ENCODE assay signal across 8 cellular contexts in the genomic region with DNA sequence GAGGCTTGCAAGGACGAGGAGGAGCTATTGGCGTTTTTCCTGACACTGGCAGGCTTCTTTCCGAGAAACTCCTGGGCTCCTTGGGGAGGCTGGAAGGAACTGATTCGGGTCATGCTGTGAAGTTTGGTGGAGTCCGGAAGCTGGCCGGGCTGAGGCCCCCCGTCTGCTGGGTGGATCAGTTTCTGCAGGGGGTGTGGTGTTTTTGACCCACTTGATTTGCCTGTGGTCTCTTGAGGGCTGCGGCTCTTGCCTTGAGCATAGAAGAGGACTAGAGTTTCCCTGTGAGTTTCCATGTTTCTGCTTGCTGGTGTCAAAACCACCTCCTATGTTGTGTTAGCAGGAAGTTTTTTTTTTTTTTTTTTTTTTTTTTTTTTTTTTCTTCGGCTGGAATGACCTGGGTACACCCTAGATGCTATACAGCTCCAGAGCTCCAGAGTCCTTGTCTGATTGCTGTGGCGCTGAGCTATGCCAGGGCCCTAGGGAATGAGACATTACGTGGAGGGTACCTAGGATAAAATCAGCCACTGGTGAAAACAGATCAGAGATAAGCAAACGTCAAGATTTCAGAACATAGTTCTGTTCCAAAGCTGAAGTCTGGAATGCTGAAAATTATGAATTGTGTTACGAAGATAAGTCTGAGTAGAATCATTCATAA. TPM values are rescaled to one million over a fixed set of nuclear protein-coding genes. Genes with fewer than 3 reads are reported as not detected.
DNase-seq lines count a peak whose midpoint lies in the region; ATAC-seq and TF ChIP-seq lines count a peak whose summit lies in the region.

No MANE protein-coding gene starts in this region.

- H3K4me1 ChIP-seq in DND-41 (ENCODE audit: insufficient read depth, low read length) (peaks cover 40% of the 10 kb centered on the region), KMS-11 (ENCODE audit: low read depth, poor library complexity, severe bottlenecking) (peaks cover 12% of the 10 kb centered on the region), adipocyte (ENCODE audit: control insufficient read depth, insufficient read depth, low read length) (peaks cover 24% of the 10 kb centered on the region), right cardiac atrium (ENCODE audit: control insufficient read depth, insufficient read depth, low read length) (peaks cover 2% of the 10 kb centered on the region)

- H3K4me3 ChIP-seq in DND-41 (ENCODE audit: low read depth in 1 of 2, low read length in 2 of 2) (peak overlapping the region; percentile 80 to 94), KMS-11 (IDR thresholded peaks at IDR 0.05; ENCODE audit: insufficient read depth, low read depth, low read length) (no peak overlapping the region), adipocyte (ENCODE audit: low read length) (peak overlapping the region; percentile 87), right cardiac atrium (ENCODE audit: low read length) (peak overlapping the region; percentile 71), skin epidermis (peak overlapping the region; percentile 57 to 97 (median 83))

- 12% methylated on average over 13 of the region's 13 CpGs for WGBS in right cardiac atrium

- peak overlapping the region; percentile 91 for H3K27ac ChIP-seq in DND-41 (ENCODE audit: low read length)
- H3K27ac ChIP-seq in KMS-11: peak overlapping the region; percentile 80
- H3K27ac ChIP-seq in right cardiac atrium (ENCODE audit: low read length): peak overlapping the region; percentile 78
- peak overlapping the region; percentile 77 to 99 (median 95) for H3K27ac ChIP-seq in skin epidermis

- H3K79me2 ChIP-seq in DND-41 (ENCODE audit: insufficient read depth, low read length) (peaks cover 67% of the 10 kb centered on the region), KMS-11 (ENCODE audit: insufficient read depth, low read depth) (peaks cover 38% of the 10 kb centered on the region; the same call in 1 of the 2 replicates)

- DNase-seq in DND-41 (peak; percentile 62), adipocyte (ENCODE audit: low read depth) (peak; percentile 60), right cardiac atrium (peak; percentile 54 to 87 (median 85)), NCI-H2196 treated with DMSO at 0.1 percent for 48 hours (lab: John Stamatoyannopoulos, UW; ENCODE audit: unreplicated experiment) (no peak), mucosa of gallbladder (ENCODE audit: low spot score) (no peak)

- peak overlapping the region; percentile 95 for H2AFZ ChIP-seq in DND-41 (ENCODE audit: low read depth, low read length)
- peak overlapping the region; percentile 69; the same call in 1 of the 2 replicates for H2AFZ ChIP-seq in KMS-11 (ENCODE audit: low read depth)

- H3K27me3 ChIP-seq in DND-41 (ENCODE audit: insufficient read depth, low read length, poor library complexity) (no peaks in the 10 kb centered on the region), KMS-11 (ENCODE audit: insufficient read depth, low read depth) (no peaks in the 10 kb centered on the region), adipocyte (replicated peaks; ENCODE audit: control insufficient read depth, insufficient read depth, low read length) (no peaks in the 10 kb centered on the region), right cardiac atrium (ENCODE audit: control insufficient read depth, insufficient read depth) (no peaks in the 10 kb centered on the region)

- H3K9ac ChIP-seq in DND-41 (ENCODE audit: low read depth, low read length): peak overlapping the region; percentile 87
- H3K9ac ChIP-seq in KMS-11: peak overlapping the region; percentile 90; the same call in 1 of the 2 replicates
- H3K9ac ChIP-seq in adipocyte (ENCODE audit: low read length): peak overlapping the region; percentile 94

- H3K36me3 ChIP-seq in DND-41 (ENCODE audit: insufficient read depth, low read length) (peaks cover 12% of the 10 kb centered on the region), KMS-11 (ENCODE audit: insufficient read depth) (no peaks in the 10 kb centered on the region), adipocyte (ENCODE audit: control insufficient read depth, insufficient read depth, low read length, severe bottlenecking) (no peaks in the 10 kb centered on the region)

- ATAC-seq in DND-41 (ENCODE audit: insufficient read depth, low read depth) (peak; percentile 17), GM21381 (IDR thresholded peaks at IDR 0.05; ENCODE audit: unreplicated experiment) (peak; percentile 48), right cardiac atrium (peak; percentile 38 to 66)

- peaks cover 10% of the 10 kb centered on the region; the same call in 1 of the 2 replicates for H4K20me1 ChIP-seq in DND-41 (ENCODE audit: insufficient read depth, low read length)
- H4K20me1 ChIP-seq in KMS-11 (ENCODE audit: insufficient read depth): no peaks in the 10 kb centered on the region

- H3K9me3 ChIP-seq in DND-41 (ENCODE audit: insufficient read depth, low read length, severe bottlenecking): no peaks in the 10 kb centered on the region
- H3K9me3 ChIP-seq in adipocyte (ENCODE audit: control insufficient read depth, low read length): no peaks in the 10 kb centered on the region
- H3K9me3 ChIP-seq in right cardiac atrium (ENCODE audit: control insufficient read depth, low read length): no peaks in the 10 kb centered on the region

- TF ChIP-seq CTCF in DND-41 (IDR thresholded peaks at IDR 0.05; ENCODE audit: borderline replicate concordance, extremely low read depth, low read length, poor library complexity, severe bottlenecking): no peak
- no peak for TF ChIP-seq CTCF in KMS-11 (conservative IDR thresholded peaks at IDR 0.05; ENCODE audit: low read depth, low read length)

- intact Hi-C loops in right cardiac atrium (cut with DNase I): no loop called here

- H3K4me2 ChIP-seq in DND-41 (ENCODE audit: insufficient read depth, low read length): peak overlapping the region; percentile 77
- peak overlapping the region; percentile 64 for H3K4me2 ChIP-seq in KMS-11

RNA-seq across cellular contexts. Expression of gene TBC1D22A, which starts 0.7 kb away (rescaled TPM):
- total RNA-seq in right cardiac atrium (10 to 100 TPM; 15.3 to 17.3 (median 16.4) TPM), mucosa of gallbladder (33.0 TPM)
- 12.0 TPM for polyA plus RNA-seq in right cardiac atrium

RNA-seq across cellular contexts. Expression of gene CERK, which starts 25.1 kb away (rescaled TPM):
- 10 to 100 TPM; 59.5 to 83.5 (median 68.7) TPM for total RNA-seq in right cardiac atrium
- 32.6 TPM for polyA plus RNA-seq in right cardiac atrium
- 41.8 TPM for total RNA-seq in mucosa of gallbladder

Comparison
In these comparisons a context has a peak if more than half of its experiments do, and no peak if none do; other contexts are left out.
1. DNase-seq: peak in DND-41 (single experiment), adipocyte (single experiment) and right cardiac atrium (3 of 3); none in NCI-H2196 treated with DMSO at 0.1 percent for 48 hours (single experiment) and mucosa of gallbladder (single experiment).
2. Peak in every context shown above with its lines, with median percentiles within 50 percentile points of each other: ATAC-seq, H3K27ac ChIP-seq and H3K9ac ChIP-seq.